10 cellular contexts compared by ENCODE assay signal in genomic region chr1:223700388-223700918, GRCh38. TPM values are rescaled to one million over a fixed set of nuclear protein-coding genes. Genes with fewer than 3 reads are reported as not detected.
DNase-seq lines count a peak whose midpoint lies in the region; ATAC-seq, FAIRE-seq and TF ChIP-seq lines count a peak whose summit lies in the region.
"Had no signal": no experiment of that assay in that cellular context is flagged by ENCODE, and none has a peak within 500 bp of the region (broad histone marks: within the 10 kb centered on the region; RNA-seq: fewer than 3 reads in every experiment).

No MANE protein-coding gene starts in this region.

- DNase-seq in left ventricle myocardium inferior (no peak), left ventricle myocardium superior (no peak), brain microvascular endothelial cell (no peak), mesothelial cell of epicardium (ENCODE audit: low spot score in 2 of 2, unreplicated experiment in 2 of 2) (no peak), aorta (no peak), H7 (no peak), GM19239 (ENCODE audit: insufficient read length, low spot score) (no peak), prostate gland (ENCODE audit: low spot score) (no peak)
- DNase-seq: NCI-H2029 had no signal

- ATAC-seq in left ventricle myocardium superior: no peak
- ATAC-seq in aorta (ENCODE audit: low FRiP score): no peak
- ATAC-seq: GM12878 had no signal

- H3K36me3 Mint-ChIP-seq in mesothelial cell of epicardium: no peaks in the 10 kb centered on the region

- H3K9me3 Mint-ChIP-seq in mesothelial cell of epicardium: no peaks in the 10 kb centered on the region

- H3K27me3 Mint-ChIP-seq in mesothelial cell of epicardium (ENCODE audit: low read depth): no peaks in the 10 kb centered on the region

- intact Hi-C loops in left ventricle myocardium inferior (cut with micrococcal nuclease): no loop called here
- intact Hi-C loops in left ventricle myocardium superior (cut with micrococcal nuclease): no loop called here
- intact Hi-C loops in aorta (cut with DNase I): loop anchor here (5.0 kb wide), 2 partner anchors 147 to 187 kb away; partner anchors contain the start of gene TP53BP2 (in 1 of the 2)
- intact Hi-C loops in prostate gland (cut with DNase I): no loop called here

- H3K36me3 ChIP-seq in left ventricle myocardium inferior (no peaks in the 10 kb centered on the region), brain microvascular endothelial cell (replicated peaks) (no peaks in the 10 kb centered on the region), aorta (ENCODE audit: control insufficient read depth in 1 of 2, insufficient read depth in 2 of 2, low read length in 1 of 2) (no peaks in the 10 kb centered on the region), H7 (replicated peaks; ENCODE audit: control insufficient read depth, insufficient read depth, low read length) (no peaks in the 10 kb centered on the region), prostate gland (no peaks in the 10 kb centered on the region)

- 66 to 70% methylated on average over 5 of the region's 5 CpGs for WGBS in aorta, 2 donors
- 62% methylated on average over 5 of the region's 5 CpGs for WGBS in prostate gland

- H3K4me3 ChIP-seq in left ventricle myocardium inferior: no peak overlapping the region
- no peak overlapping the region for H3K4me3 ChIP-seq in brain microvascular endothelial cell (ENCODE audit: low read depth, low read length)
- H3K4me3 ChIP-seq in aorta (ENCODE audit: low read length in 2 of 2): no peak overlapping the region
- H3K4me3 ChIP-seq in H7 (ENCODE audit: insufficient read depth, low read depth, low read length): no peak overlapping the region
- H3K4me3 ChIP-seq in prostate gland: no peak overlapping the region
- H3K4me3 ChIP-seq: GM12878 had no signal

- peaks cover 6% of the 10 kb centered on the region for H3K27me3 ChIP-seq in left ventricle myocardium inferior (ENCODE audit: low read depth)
- H3K27me3 ChIP-seq in brain microvascular endothelial cell (replicated peaks): no peaks in the 10 kb centered on the region
- no peaks in the 10 kb centered on the region for H3K27me3 ChIP-seq in aorta (ENCODE audit: control insufficient read depth in 1 of 2, insufficient read depth in 2 of 2, low read length in 1 of 2)
- no peaks in the 10 kb centered on the region for H3K27me3 ChIP-seq in H7 (ENCODE audit: control insufficient read depth, insufficient read depth, low read length)
- H3K27me3 ChIP-seq in prostate gland (replicated peaks; ENCODE audit: insufficient read depth): no peaks in the 10 kb centered on the region

- peaks cover 37% of the 10 kb centered on the region for H3K4me1 Mint-ChIP-seq in mesothelial cell of epicardium

- no peaks in the 10 kb centered on the region for H3K9me3 ChIP-seq in left ventricle myocardium inferior (replicated peaks)
- no peaks in the 10 kb centered on the region for H3K9me3 ChIP-seq in aorta (ENCODE audit: control insufficient read depth, low read length)
- no peaks in the 10 kb centered on the region for H3K9me3 ChIP-seq in prostate gland

- TF ChIP-seq CTCF in left ventricle myocardium inferior (IDR thresholded peaks at IDR 0.05; ENCODE audit: borderline replicate concordance): no peak
- TF ChIP-seq CTCF in brain microvascular endothelial cell (IDR thresholded peaks at IDR 0.05; ENCODE audit: low read depth, low read length, missing control alignments): no peak
- TF ChIP-seq CTCF in mesothelial cell of epicardium (IDR thresholded peaks at IDR 0.05; ENCODE audit: unreplicated experiment): no peak
- no peak for TF ChIP-seq CTCF in prostate gland (IDR thresholded peaks at IDR 0.05)

- peaks cover 28% of the 10 kb centered on the region for H3K4me1 ChIP-seq in left ventricle myocardium inferior
- peaks cover 3 to 12% of the 10 kb centered on the region in 2 donors for H3K4me1 ChIP-seq in aorta (ENCODE audit: control insufficient read depth in 1 of 2, insufficient read depth in 2 of 2, low read length in 2 of 2)
- H3K4me1 ChIP-seq in prostate gland (replicated peaks): no peaks in the 10 kb centered on the region

- no peak overlapping the region for H3K4me3 Mint-ChIP-seq in mesothelial cell of epicardium

- FAIRE-seq in GM19239 (lab: Jason Lieb, UNC): no peak
- FAIRE-seq: GM12878 had no signal

- H3K27ac ChIP-seq in left ventricle myocardium inferior (replicated peaks) (peak overlapping the region; percentile 41), brain microvascular endothelial cell (peak overlapping the region; percentile 98), aorta (ENCODE audit: low read depth in 1 of 2, low read length in 2 of 2) (peak overlapping the region; percentile 98 to 99), prostate gland (peak overlapping the region in 1 of 2 donors; percentile 23)

- no peak for TF ChIP-seq POLR2A in prostate gland (IDR thresholded peaks at IDR 0.05)

- H3K27ac Mint-ChIP-seq in mesothelial cell of epicardium: peak overlapping the region; percentile 97

- in situ Hi-C loops in brain microvascular endothelial cell (cut with HindIII; ENCODE audit: low pct_ligation_motif_present, low sequenced_read_pairs): no loop called here

RNA-seq across cellular contexts. Expression of gene CAPN2, which starts 11.9 kb away (rescaled TPM):
- total RNA-seq in left ventricle myocardium inferior (65.3 TPM), left ventricle myocardium superior (76.9 TPM), mesothelial cell of epicardium (136 to 151 TPM (median 146 TPM) in 3 replicates), aorta (100 to 1,000 TPM; 208 to 213 TPM), prostate gland (100 to 1,000 TPM in 1 of 2 donors, 10 to 100 TPM in 1; 88.5 to 156 TPM)
- polyA plus RNA-seq in aorta: 100 to 1,000 TPM in 1 of 2 donors, 10 to 100 TPM in 1; 99.8 to 190 TPM
- 46.8 and 60.4 TPM in 2 replicates for total RNA-seq in H7 (2014; rRNA removed; shearing (Covaris generic))

RNA-seq across cellular contexts. Expression of gene CAPN8, which starts 35.0 kb away (rescaled TPM):
- total RNA-seq in left ventricle myocardium inferior: not detected
- total RNA-seq in left ventricle myocardium superior: not detected
- 0.40 to 0.63 TPM in 2 of 3 replicates, not detected in the other for total RNA-seq in mesothelial cell of epicardium
- total RNA-seq in aorta: under 1 TPM in 1 of 2 donors, not detected in 1; 0.45 TPM
- polyA plus RNA-seq in aorta: 1 to 10 TPM in 1 of 2 donors, under 1 TPM in 1; 0.33 to 2.9 TPM
- not detected in 2 replicates for total RNA-seq in H7 (2014; rRNA removed; shearing (Covaris generic))
- 1 to 10 TPM; 3.0 to 5.6 TPM for total RNA-seq in prostate gland

Comparison
In these comparisons a context has a peak if more than half of its experiments do, and no peak if none do; other contexts are left out.
1. intact Hi-C loops: an anchor here in aorta (5.0 kb wide); none called in left ventricle myocardium inferior, left ventricle myocardium superior and prostate gland.